In the genomic region with DNA sequence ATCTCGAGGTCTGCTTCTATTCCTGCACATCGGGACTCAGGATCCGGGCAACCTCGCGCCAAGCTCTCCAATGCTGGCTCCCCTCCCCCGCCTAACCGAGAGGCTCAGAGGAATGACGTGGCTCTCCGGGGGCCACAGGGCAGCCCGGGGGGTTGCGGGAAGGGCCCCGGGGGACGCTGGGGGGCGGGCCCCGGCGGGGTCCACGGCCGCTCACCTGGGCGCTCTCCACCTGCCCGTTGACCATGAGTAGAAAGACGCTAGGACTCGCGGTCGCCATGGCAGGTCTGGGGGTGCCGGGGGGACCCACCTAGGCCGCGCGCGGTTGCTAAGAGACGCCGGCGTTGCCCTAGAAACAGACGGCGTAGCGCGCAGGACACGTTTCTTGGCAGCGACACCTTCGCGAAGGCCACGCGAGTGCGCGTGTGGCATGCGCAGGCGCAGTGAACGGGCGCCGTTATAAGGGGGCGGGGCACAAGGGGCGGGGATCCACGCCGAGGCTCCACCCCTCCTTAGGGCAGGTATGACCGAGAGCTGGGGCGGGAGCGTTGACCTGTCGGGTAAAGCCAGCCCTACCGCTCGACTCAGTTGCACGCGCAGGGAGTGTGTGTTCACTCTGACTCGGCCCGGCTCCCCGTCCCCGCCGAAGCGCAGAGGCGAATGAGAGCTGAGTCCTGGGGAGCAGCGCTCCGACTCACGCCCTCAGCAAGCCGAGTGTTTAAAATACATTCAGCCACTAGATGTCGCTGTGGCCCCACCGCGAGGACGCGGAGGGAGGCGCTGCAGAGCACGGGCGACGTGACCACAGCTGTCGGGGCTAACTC, we compare ENCODE assay signal across 8 cellular contexts. TPM values are rescaled to one million over a fixed set of nuclear protein-coding genes. Genes with fewer than 3 reads are reported as not detected.
DNase-seq lines count a peak whose midpoint lies in the region; ATAC-seq and TF ChIP-seq lines count a peak whose summit lies in the region.

A gene with protein sequence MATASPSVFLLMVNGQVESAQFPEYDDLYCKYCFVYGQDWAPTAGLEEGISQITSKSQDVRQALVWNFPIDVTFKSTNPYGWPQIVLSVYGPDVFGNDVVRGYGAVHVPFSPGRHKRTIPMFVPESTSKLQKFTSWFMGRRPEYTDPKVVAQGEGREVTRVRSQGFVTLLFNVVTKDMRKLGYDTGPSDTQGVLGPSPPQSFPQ (minus strand): TSS at position 431 of the 821 bp plus-strand sequence. CDS start 154 bp downstream, at position 277.

- no peaks in the 10 kb centered on the region for H3K27me3 ChIP-seq in left ventricle myocardium inferior (ENCODE audit: low read depth)
- H3K27me3 ChIP-seq in prostate gland (replicated peaks; ENCODE audit: insufficient read depth): no peaks in the 10 kb centered on the region

- peak; percentile 80 for DNase-seq in NCI-H128 (lab: John Stamatoyannopoulos, UW; ENCODE audit: unreplicated experiment)
- DNase-seq in T-cell: peak; percentile 83 to 98 (median 91)
- peak; percentile 63 to 99 (median 93) for DNase-seq in amygdala (lab: John Stamatoyannopoulos, UW)
- peak; percentile 90 for DNase-seq in left ventricle myocardium inferior
- peak; percentile 91 for DNase-seq in prostate gland (ENCODE audit: low spot score)

- intact Hi-C loops in left ventricle myocardium inferior (cut with micrococcal nuclease): loop anchor here (2.0 kb wide), 1 partner anchor 84 kb away; no protein-coding TSS in a partner anchor
- intact Hi-C loops in prostate gland (cut with DNase I): loop anchor here (1.0 to 5.0 kb wide), 3 partner anchors 85 to 400 kb away; no protein-coding TSS in a partner anchor

- ATAC-seq in HG02678 (IDR thresholded peaks at IDR 0.05; ENCODE audit: unreplicated experiment) (peak; percentile 84), T-cell (replicated peaks in 1 of 4) (peak; percentile 89 to 95 (median 91))

- H3K4me3 ChIP-seq in left ventricle myocardium inferior (peak within 1 kb of the TSS; percentile 96), prostate gland (peak within 1 kb of the TSS; percentile 61 to 69), urinary bladder (ENCODE audit: low read depth, low read length) (peak within 1 kb of the TSS; percentile 55)

- CTCF ChIA-PET in T-cell (lab: Charles Lee): interaction anchor here (0.5 to 2.2 kb wide), 16 partner anchors 9 to 1332 kb away, joined by 3 to 64 read pairs (median 4); a partner anchor contains a TSS

- H3K9me3 ChIP-seq in left ventricle myocardium inferior (replicated peaks) (no peaks in the 10 kb centered on the region), prostate gland (no peaks in the 10 kb centered on the region)

- H3K4me1 ChIP-seq in left ventricle myocardium inferior (peaks cover 18% of the 10 kb centered on the region), prostate gland (replicated peaks) (no peaks in the 10 kb centered on the region), urinary bladder (ENCODE audit: insufficient read depth) (no peaks in the 10 kb centered on the region)

- no peaks in the 10 kb centered on the region for H3K36me3 Mint-ChIP-seq in T-cell

- WGBS in prostate gland: under 1% methylated on average over 71 of the region's 82 CpGs
- WGBS in urinary bladder: under 1% methylated on average over 82 of the region's 82 CpGs

- peak within 1 kb of the TSS; percentile 69 to 82 for H3K27ac Mint-ChIP-seq in T-cell

- POLR2A ChIA-PET in T-cell (lab: Charles Lee): interaction anchor here (0.6 to 1.0 kb wide), 2 partner anchors 15 to 1641 kb away, joined by 3 to 9 read pairs; no protein-coding TSS in a partner anchor

- no peaks in the 10 kb centered on the region for H3K36me3 ChIP-seq in left ventricle myocardium inferior
- no peaks in the 10 kb centered on the region for H3K36me3 ChIP-seq in prostate gland
- H3K36me3 ChIP-seq in urinary bladder (ENCODE audit: insufficient read depth): no peaks in the 10 kb centered on the region

- no peaks in the 10 kb centered on the region for H3K9me3 Mint-ChIP-seq in T-cell

- peaks cover 10 to 16% of the 10 kb centered on the region in 2 donors for H3K27me3 Mint-ChIP-seq in T-cell

- no peak for TF ChIP-seq POLR2A in prostate gland (IDR thresholded peaks at IDR 0.05)

- peak within 1 kb of the TSS; percentile 73 to 88 (median 86) for H3K4me3 Mint-ChIP-seq in T-cell

- TF ChIP-seq CTCF in GM12873 (IDR thresholded peaks at IDR 0.05; ENCODE audit: insufficient read depth, low read depth, low read length, missing control alignments) (peak; percentile 95), left ventricle myocardium inferior (IDR thresholded peaks at IDR 0.05; ENCODE audit: borderline replicate concordance) (peak; percentile 98), prostate gland (IDR thresholded peaks at IDR 0.05) (peak; percentile 98 to 100 (median 100))

- H3K27ac ChIP-seq in left ventricle myocardium inferior (replicated peaks) (peak within 1 kb of the TSS; percentile 89), prostate gland (peak within 1 kb of the TSS; percentile 86 to 87), urinary bladder (ENCODE audit: low read depth) (peak within 1 kb of the TSS; percentile 56)

- H3K4me1 Mint-ChIP-seq in T-cell: peaks cover 0 to 10% (median 7%) of the 10 kb centered on the region in 3 donors

RNA-seq across cellular contexts. Expression of the gene that starts here (rescaled TPM):
- total RNA-seq in T-cell (1 to 10 TPM; 1.2 to 2.5 (median 2.1) TPM), left ventricle myocardium inferior (8.8 TPM), prostate gland (10 to 100 TPM; 15.7 to 28.8 TPM), urinary bladder (14.5 TPM)
- polyA plus RNA-seq in urinary bladder: 14.4 TPM

Comparison
In these comparisons a context has a peak if more than half of its experiments do, and no peak if none do; other contexts are left out.
1. Peak in every context shown above with its lines: DNase-seq, ATAC-seq, H3K4me3 ChIP-seq and H3K27ac ChIP-seq.